ENCODE assay signal across 21 cellular contexts in the genomic region with DNA sequence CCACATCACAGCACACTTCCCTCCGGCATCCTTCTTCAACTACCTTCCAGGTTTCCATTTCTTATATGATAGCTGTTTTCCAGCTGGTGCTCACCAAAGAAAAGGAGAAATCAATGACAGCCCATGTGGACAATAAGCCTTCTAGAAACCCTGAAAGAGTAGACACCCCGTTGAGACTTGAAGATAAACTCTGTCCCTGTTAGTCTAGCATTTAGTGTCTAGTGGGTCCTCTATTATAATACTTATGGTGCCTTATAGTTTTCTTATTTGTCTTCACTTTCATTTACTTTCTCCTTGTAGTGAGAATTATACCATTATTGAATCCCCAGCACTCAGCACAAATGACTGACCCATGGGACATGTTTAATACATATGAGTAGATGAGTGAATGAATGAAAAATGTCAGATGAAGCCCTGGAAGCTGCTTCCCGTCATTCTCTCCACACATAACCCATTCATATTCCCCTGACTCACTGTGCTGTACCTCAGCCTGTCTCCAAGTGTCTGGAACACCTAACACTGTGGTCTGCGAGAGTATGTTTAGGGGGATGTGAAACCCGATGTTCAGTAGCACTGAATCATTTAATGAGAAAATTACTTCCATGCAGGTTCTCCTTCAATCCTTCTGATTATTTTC.
DNase-seq lines count a peak whose midpoint lies in the region; ATAC-seq, FAIRE-seq and TF ChIP-seq lines count a peak whose summit lies in the region.
"Had no signal": no experiment of that assay in that cellular context is flagged by ENCODE, and none has a peak within 500 bp of the region (broad histone marks: within the 10 kb centered on the region; RNA-seq: fewer than 3 reads in every experiment).

No MANE protein-coding gene starts in this region.

- no peak overlapping the region for H4K91ac ChIP-seq in H1 (replicated peaks; ENCODE audit: insufficient read length, low read length)

- no peak overlapping the region for H2BK120ac ChIP-seq in H1 (replicated peaks; ENCODE audit: low read depth, low read length)

- no peak overlapping the region for H2AK5ac ChIP-seq in H1 (ENCODE audit: low read depth, low read length)

- no peak overlapping the region for H3K4ac ChIP-seq in H1 (replicated peaks; ENCODE audit: insufficient read length, low read depth, low read length)

- no peak overlapping the region for H2BK15ac ChIP-seq in H1 (ENCODE audit: low read length)

- BruUV-seq in HepG2 (replicated peaks; lab: Mats Ljungman, UMichigan): no TSS peak

- TF ChIP-seq RAD21 in HepG2 (CRISPR knock-in tag; IDR thresholded peaks at IDR 0.05): no peak
- no peak for TF ChIP-seq RAD21 in H1 (IDR thresholded peaks at IDR 0.05 in 1 of 2, conservative IDR thresholded peaks at IDR 0.05 in 1 of 2; ENCODE audit: low read depth in 2 of 2, low read length in 2 of 2)
- no peak for TF ChIP-seq RAD21 in neural cell (conservative IDR thresholded peaks at IDR 0.05)

- DNase-seq in HepG2 (ENCODE audit: low spot score): no peak
- DNase-seq in right lobe of liver: no peak
- DNase-seq in H1 (ENCODE audit: low read depth in 1 of 2, low spot score in 2 of 2): no peak
- no peak for DNase-seq in SJCRH30
- no peak for DNase-seq in stimulated activated naive CD8-positive, alpha-beta T cell treated with anti-CD3 and anti-CD28 coated beads, Interleukin-15, Interleukin-2, amounts not matched to agents 100 U/mL and 50 U/mL, for 24 hours
- DNase-seq in effector memory CD4-positive, alpha-beta T cell: no peak
- no peak for DNase-seq in pancreas
- DNase-seq: IMR-90, KG1, NCI-H1048, NCI-H1417, NCI-H1694, NCI-H2029 treated with DMSO at 0.1 percent for 48 hours, NCI-H2227 treated with DMSO at 0.1 percent for 48 hours, NCI-H526 treated with DMSO at 0.1 percent for 48 hours, PC-9, Right ventricle myocardium superior, RPMI8226 had no signal

- H2BK5ac ChIP-seq in H1 (ENCODE audit: low read depth, low read length): no peak overlapping the region

- H3F3A ChIP-seq in neural cell (ENCODE audit: insufficient read depth, low read length, poor library complexity, severe bottlenecking): no peaks in the 10 kb centered on the region

- TF ChIP-seq CTCF in HepG2 (CRISPR knock-in tag; IDR thresholded peaks at IDR 0.05): no peak
- no peak for TF ChIP-seq CTCF in right lobe of liver (IDR thresholded peaks at IDR 0.05)
- TF ChIP-seq CTCF in H1 (IDR thresholded peaks at IDR 0.05; ENCODE audit: control extremely low read depth in 1 of 3, insufficient read depth in 1 of 3, low read depth in 1 of 3, low read length in 3 of 3): no peak
- no peak for TF ChIP-seq CTCF in neural cell (IDR thresholded peaks at IDR 0.05; ENCODE audit: poor library complexity, severe bottlenecking)
- TF ChIP-seq CTCF in pancreas (IDR thresholded peaks at IDR 0.05): no peak

- no peak for TF ChIP-seq POLR2A in HepG2 (IDR thresholded peaks at IDR 0.05; ENCODE audit: insufficient read depth in 1 of 2, low read depth in 2 of 2, low read length in 2 of 2)
- no peak for TF ChIP-seq POLR2A in right lobe of liver (IDR thresholded peaks at IDR 0.05)
- no peak for TF ChIP-seq POLR2A in H1 (IDR thresholded peaks at IDR 0.05; ENCODE audit: control extremely low read depth in 1 of 2, low read depth in 2 of 2, low read length in 2 of 2)

- no peaks in the 10 kb centered on the region for H4K20me1 ChIP-seq in HepG2 (ENCODE audit: insufficient read depth, low read length)
- H4K20me1 ChIP-seq in H1 (replicated peaks in 1 of 2; ENCODE audit: control insufficient read depth in 1 of 2, insufficient read depth in 2 of 2, low read length in 2 of 2): no peaks in the 10 kb centered on the region
- H4K20me1 ChIP-seq in neural cell (ENCODE audit: insufficient read depth): no peaks in the 10 kb centered on the region

- H3K9ac ChIP-seq in HepG2 (ENCODE audit: insufficient read depth, low read depth, low read length) (no peak overlapping the region), H1 (replicated peaks in 1 of 4; ENCODE audit: extremely low read depth in 1 of 4, low read depth in 3 of 4, low read length in 3 of 4) (no peak overlapping the region), neural cell (ENCODE audit: low read length) (peak overlapping the region; percentile 13)

- no peak overlapping the region for H3K56ac ChIP-seq in H1 (replicated peaks; ENCODE audit: insufficient read length, low read depth, low read length)

- H3K36me3 ChIP-seq in HepG2 (replicated peaks in 1 of 2; ENCODE audit: control insufficient read depth in 1 of 2, insufficient read depth in 2 of 2, low read length in 2 of 2) (no peaks in the 10 kb centered on the region), right lobe of liver (no peaks in the 10 kb centered on the region), H1 (ENCODE audit: control insufficient read depth in 2 of 4, insufficient read depth in 4 of 4, low read length in 3 of 4) (no peaks in the 10 kb centered on the region), neural cell (ENCODE audit: insufficient read depth, low read length) (no peaks in the 10 kb centered on the region), SJCRH30 (peaks cover 3% of the 10 kb centered on the region; the same call in 1 of the 2 replicates), pancreas (no peaks in the 10 kb centered on the region)
- no peaks in the 10 kb centered on the region for H3K36me3 ChIP-seq in effector memory CD4-positive, alpha-beta T cell (ENCODE audit: control insufficient read depth, insufficient read depth, low read length)

- TF ChIP-seq EP300 in HepG2 (IDR thresholded peaks at IDR 0.05; ENCODE audit: low read depth in 2 of 2, low read length in 2 of 2): no peak
- no peak for TF ChIP-seq EP300 in HepG2 (CRISPR knock-in tag; IDR thresholded peaks at IDR 0.05; ENCODE audit: borderline replicate concordance)
- no peak for TF ChIP-seq EP300 in H1 (IDR thresholded peaks at IDR 0.05; ENCODE audit: borderline replicate concordance in 1 of 2, low read depth in 2 of 2, low read length in 2 of 2)
- TF ChIP-seq EP300 in neural cell (conservative IDR thresholded peaks at IDR 0.05; ENCODE audit: poor library complexity, severe bottlenecking): peak; percentile 90

- H3K79me1 ChIP-seq in H1 (ENCODE audit: low read depth, low read length): no peaks in the 10 kb centered on the region

- intact Hi-C loops in HepG2 (cut with micrococcal nuclease; ENCODE audit: unreplicated experiment): no loop called here
- intact Hi-C loops in right lobe of liver (cut with DNase I): no loop called here
- intact Hi-C loops in pancreas (cut with DNase I): no loop called here

- H4K8ac ChIP-seq in H1 (ENCODE audit: extremely low read depth, insufficient read depth, low read length): no peak overlapping the region

- FAIRE-seq in HepG2 (lab: Jason Lieb, UNC) (no peak), H1 (lab: Jason Lieb, UNC) (no peak), pancreas (lab: Jason Lieb, UNC) (no peak)
- FAIRE-seq: GM18507, H54 had no signal

- H3K4me2 ChIP-seq in HepG2 (ENCODE audit: low read depth, low read length): no peak overlapping the region
- no peak overlapping the region for H3K4me2 ChIP-seq in H1 (ENCODE audit: insufficient read depth in 1 of 2, low read depth in 2 of 2, low read length in 2 of 2)
- peak overlapping the region; percentile 7 for H3K4me2 ChIP-seq in neural cell (ENCODE audit: low read length)
- H3K4me2 ChIP-seq: PC-9 had no signal

- H3K27me3 ChIP-seq in HepG2 (ENCODE audit: control insufficient read depth in 1 of 2, insufficient read depth in 2 of 2, low read length in 2 of 2): no peaks in the 10 kb centered on the region; a peak in 1 of 5 replicates
- no peaks in the 10 kb centered on the region for H3K27me3 ChIP-seq in right lobe of liver
- H3K27me3 ChIP-seq in H1 (replicated peaks in 1 of 4; ENCODE audit: control insufficient read depth in 3 of 4, extremely low read depth in 1 of 4, insufficient read depth in 3 of 4, low read length in 3 of 4): no peaks in the 10 kb centered on the region
- H3K27me3 ChIP-seq in neural cell (ENCODE audit: insufficient read depth, low read depth, low read length): no peaks in the 10 kb centered on the region
- H3K27me3 ChIP-seq in SJCRH30: no peaks in the 10 kb centered on the region
- no peaks in the 10 kb centered on the region for H3K27me3 ChIP-seq in effector memory CD4-positive, alpha-beta T cell (replicated peaks; ENCODE audit: control insufficient read depth, insufficient read depth, low read length, poor library complexity, severe bottlenecking)
- peaks cover 0 to 7% (median 0%) of the 10 kb centered on the region in 4 donors for H3K27me3 ChIP-seq in pancreas

- H3K9me3 ChIP-seq in HepG2 (ENCODE audit: low read length) (no peaks in the 10 kb centered on the region), right lobe of liver (no peaks in the 10 kb centered on the region), H1 (ENCODE audit: insufficient read depth in 2 of 2, low read depth in 1 of 2, low read length in 1 of 2) (no peaks in the 10 kb centered on the region), neural cell (ENCODE audit: low read length) (no peaks in the 10 kb centered on the region), SJCRH30 (replicated peaks) (no peaks in the 10 kb centered on the region), pancreas (no peaks in the 10 kb centered on the region)
- no peaks in the 10 kb centered on the region for H3K9me3 ChIP-seq in effector memory CD4-positive, alpha-beta T cell (ENCODE audit: control insufficient read depth, low read length)

- H3K14ac ChIP-seq in H1 (ENCODE audit: insufficient read length): no peak overlapping the region

- H2BK20ac ChIP-seq in H1 (ENCODE audit: low read length): no peak overlapping the region

- H3K4me3 ChIP-seq in HepG2 (replicated peaks in 1 of 3; ENCODE audit: insufficient read depth in 1 of 3, low read depth in 2 of 3, low read length in 3 of 3): no peak overlapping the region
- no peak overlapping the region for H3K4me3 ChIP-seq in right lobe of liver
- no peak overlapping the region for H3K4me3 ChIP-seq in H1 (ENCODE audit: extremely low read depth in 1 of 4, insufficient read depth in 2 of 4, low read depth in 3 of 4, low read length in 4 of 4)
- H3K4me3 ChIP-seq in neural cell (ENCODE audit: low read length): peak overlapping the region; percentile 21
- H3K4me3 ChIP-seq in SJCRH30: no peak overlapping the region
- H3K4me3 ChIP-seq in effector memory CD4-positive, alpha-beta T cell (ENCODE audit: insufficient read depth, low read depth, low read length, poor library complexity, severe bottlenecking): no peak overlapping the region
- H3K4me3 ChIP-seq in pancreas: no peak overlapping the region
- H3K4me3 ChIP-seq: PC-9 had no signal

- no peak overlapping the region for H3K23ac ChIP-seq in H1 (ENCODE audit: insufficient read length)

- no peak overlapping the region for H3K27ac ChIP-seq in HepG2 (ENCODE audit: extremely low read length, insufficient read depth, low read length)
- no peak overlapping the region for H3K27ac ChIP-seq in right lobe of liver
- H3K27ac ChIP-seq in H1 (ENCODE audit: low read depth, low read length): no peak overlapping the region
- H3K27ac ChIP-seq in neural cell (ENCODE audit: low read length): peak overlapping the region; percentile 58
- H3K27ac ChIP-seq in SJCRH30: no peak overlapping the region
- no peak overlapping the region for H3K27ac ChIP-seq in effector memory CD4-positive, alpha-beta T cell (ENCODE audit: insufficient read depth, low read length, poor library complexity, severe bottlenecking)
- H3K27ac ChIP-seq in pancreas: no peak overlapping the region
- H3K27ac ChIP-seq: PC-9 had no signal

- CTCF ChIA-PET in HepG2 (lab: Yijun Ruan, JAX; ENCODE audit: low intra/inter-chr PET ratio, low total read pairs) (no interaction called here), H1 (lab: Charles Lee; ENCODE audit: partially characterized antibody) (interaction anchor here (1.5 kb wide), 1 partner anchor 130 kb away, joined by 4 read pairs; no protein-coding TSS in a partner anchor)

- no peaks in the 10 kb centered on the region for H3K23me2 ChIP-seq in H1 (ENCODE audit: low read depth, low read length)

- H3K79me2 ChIP-seq in HepG2 (ENCODE audit: insufficient read depth, low read length): no peaks in the 10 kb centered on the region
- H3K79me2 ChIP-seq in H1 (ENCODE audit: control insufficient read depth in 1 of 2, insufficient read depth in 2 of 2, low read length in 2 of 2): no peaks in the 10 kb centered on the region
- no peaks in the 10 kb centered on the region for H3K79me2 ChIP-seq in neural cell (replicated peaks; ENCODE audit: insufficient read depth, low read length)

- H3K4me1 ChIP-seq in HepG2 (ENCODE audit: insufficient read depth, low read length) (no peaks in the 10 kb centered on the region), right lobe of liver (no peaks in the 10 kb centered on the region), H1 (replicated peaks in 1 of 4; ENCODE audit: control insufficient read depth in 3 of 4, insufficient read depth in 4 of 4, low read length in 3 of 4) (peaks cover 0 to 2% (median 0%) of the 10 kb centered on the region in 4 experiments; a peak in 2 of 7 replicates), SJCRH30 (no peaks in the 10 kb centered on the region), pancreas (no peaks in the 10 kb centered on the region)
- no peaks in the 10 kb centered on the region for H3K4me1 ChIP-seq in effector memory CD4-positive, alpha-beta T cell (ENCODE audit: control insufficient read depth, insufficient read depth, low read length, poor library complexity, severe bottlenecking)

- ATAC-seq in HepG2 (no peak), right lobe of liver (no peak), pancreas (no peak)
- ATAC-seq in stimulated activated naive CD8-positive, alpha-beta T cell treated with anti-CD3 and anti-CD28 coated beads, Interleukin-15, Interleukin-2, amounts not matched to agents 100 U/mL and 50 U/mL, for 24 hours: no peak

- POLR2A ChIA-PET in HepG2 (lab: Yijun Ruan, JAX) (no interaction called here), H1 (lab: Charles Lee; ENCODE audit: partially characterized antibody) (no interaction called here)

- WGBS in HepG2 (ENCODE audit: low lambda C conversion rate): 8% methylated on average over 5 of the region's 5 CpGs
- WGBS in right lobe of liver (ENCODE audit: insufficient coverage, low coverage, low lambda C conversion rate, missing lambda C conversion rate): 69% methylated on average over 5 of the region's 5 CpGs
- 87% methylated on average over 5 of the region's 5 CpGs; no CpG with 5 or more reads in 1 of the 2 experiments for WGBS in H1 (ENCODE audit: extremely low coverage in 1 of 2, insufficient coverage in 1 of 2, insufficient read length in 1 of 2, insufficient replicate concordance in 2 of 2, low coverage in 1 of 2, low lambda C conversion rate in 2 of 2, missing lambda C conversion rate in 1 of 2), 2 experiments
- 65 to 77% methylated on average over 5 of the region's 5 CpGs for WGBS in pancreas, 2 donors

- no peak overlapping the region for H2AFZ ChIP-seq in HepG2 (ENCODE audit: low read length)
- H2AFZ ChIP-seq in H1 (ENCODE audit: low read length): no peak overlapping the region
- no peak overlapping the region for H2AFZ ChIP-seq in neural cell (ENCODE audit: low read depth, low read length)
- H2AFZ ChIP-seq: PC-9 had no signal

- H3K18ac ChIP-seq in H1 (ENCODE audit: extremely low read depth, low read length): no peak overlapping the region

- H2BK12ac ChIP-seq in H1 (ENCODE audit: low read depth, low read length): no peak overlapping the region

- no peak overlapping the region for H4K5ac ChIP-seq in H1 (ENCODE audit: insufficient read length, low read depth, low read length)

- in situ Hi-C loops in HepG2 (cut with HindIII; ENCODE audit: extremely low pct_ligation_motif_present, low pct_unique_long_range_greater_than_20kb): no loop called here

- no peaks in the 10 kb centered on the region for H3K9me2 ChIP-seq in neural cell (ENCODE audit: insufficient read depth, low read length)
